ENCODE assay signal across 2 cellular contexts in genomic region chr3:185960518-185961288, GRCh38.
TF ChIP-seq lines count a peak whose summit lies in the region.

No MANE protein-coding gene starts in this region.

TF ChIP-seq in IMR-90, 13 proteins besides CTCF, POLR2A, EP300 and RAD21:
- TF ChIP-seq, protein P1, sequence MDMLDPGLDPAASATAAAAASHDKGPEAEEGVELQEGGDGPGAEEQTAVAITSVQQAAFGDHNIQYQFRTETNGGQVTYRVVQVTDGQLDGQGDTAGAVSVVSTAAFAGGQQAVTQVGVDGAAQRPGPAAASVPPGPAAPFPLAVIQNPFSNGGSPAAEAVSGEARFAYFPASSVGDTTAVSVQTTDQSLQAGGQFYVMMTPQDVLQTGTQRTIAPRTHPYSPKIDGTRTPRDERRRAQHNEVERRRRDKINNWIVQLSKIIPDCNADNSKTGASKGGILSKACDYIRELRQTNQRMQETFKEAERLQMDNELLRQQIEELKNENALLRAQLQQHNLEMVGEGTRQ (IDR thresholded peaks at IDR 0.05; ENCODE audit: low read depth, low read length) = no peak
- TF ChIP-seq RCOR1 (IDR thresholded peaks at IDR 0.05; ENCODE audit: insufficient replicate concordance, low read length) (no peak), MXI1 (IDR thresholded peaks at IDR 0.05; ENCODE audit: borderline replicate concordance, low read depth, low read length) (no peak), BHLHE40 (IDR thresholded peaks at IDR 0.05; ENCODE audit: low read depth, low read length) (no peak), NFE2L2 (IDR thresholded peaks at IDR 0.05; ENCODE audit: low read depth, low read length) (no peak), CEBPB (IDR thresholded peaks at IDR 0.05; ENCODE audit: low read depth, low read length) (no peak), SMC3 (IDR thresholded peaks at IDR 0.05; ENCODE audit: low read depth, low read length) (no peak)
- TF ChIP-seq, protein P2, sequence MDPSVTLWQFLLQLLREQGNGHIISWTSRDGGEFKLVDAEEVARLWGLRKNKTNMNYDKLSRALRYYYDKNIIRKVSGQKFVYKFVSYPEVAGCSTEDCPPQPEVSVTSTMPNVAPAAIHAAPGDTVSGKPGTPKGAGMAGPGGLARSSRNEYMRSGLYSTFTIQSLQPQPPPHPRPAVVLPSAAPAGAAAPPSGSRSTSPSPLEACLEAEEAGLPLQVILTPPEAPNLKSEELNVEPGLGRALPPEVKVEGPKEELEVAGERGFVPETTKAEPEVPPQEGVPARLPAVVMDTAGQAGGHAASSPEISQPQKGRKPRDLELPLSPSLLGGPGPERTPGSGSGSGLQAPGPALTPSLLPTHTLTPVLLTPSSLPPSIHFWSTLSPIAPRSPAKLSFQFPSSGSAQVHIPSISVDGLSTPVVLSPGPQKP (IDR thresholded peaks at IDR 0.05; ENCODE audit: borderline replicate concordance, low read depth, low read length) = no peak

TF ChIP-seq in endothelial cell of umbilical vein, 7 proteins besides CTCF, POLR2A, EP300 and RAD21 (continued from another document):
- TF ChIP-seq, protein P3, sequence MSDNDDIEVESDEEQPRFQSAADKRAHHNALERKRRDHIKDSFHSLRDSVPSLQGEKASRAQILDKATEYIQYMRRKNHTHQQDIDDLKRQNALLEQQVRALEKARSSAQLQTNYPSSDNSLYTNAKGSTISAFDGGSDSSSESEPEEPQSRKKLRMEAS (IDR thresholded peaks at IDR 0.05; ENCODE audit: insufficient read depth, insufficient read length) = no peak
- TF ChIP-seq FOS (IDR thresholded peaks at IDR 0.05; ENCODE audit: borderline replicate concordance, insufficient read depth, low read length) (no peak), JUN (IDR thresholded peaks at IDR 0.05; ENCODE audit: borderline replicate concordance, insufficient read depth, insufficient read length, low read depth) (no peak)
